1 cellular context compared by ENCODE assay signal in the genomic region with DNA sequence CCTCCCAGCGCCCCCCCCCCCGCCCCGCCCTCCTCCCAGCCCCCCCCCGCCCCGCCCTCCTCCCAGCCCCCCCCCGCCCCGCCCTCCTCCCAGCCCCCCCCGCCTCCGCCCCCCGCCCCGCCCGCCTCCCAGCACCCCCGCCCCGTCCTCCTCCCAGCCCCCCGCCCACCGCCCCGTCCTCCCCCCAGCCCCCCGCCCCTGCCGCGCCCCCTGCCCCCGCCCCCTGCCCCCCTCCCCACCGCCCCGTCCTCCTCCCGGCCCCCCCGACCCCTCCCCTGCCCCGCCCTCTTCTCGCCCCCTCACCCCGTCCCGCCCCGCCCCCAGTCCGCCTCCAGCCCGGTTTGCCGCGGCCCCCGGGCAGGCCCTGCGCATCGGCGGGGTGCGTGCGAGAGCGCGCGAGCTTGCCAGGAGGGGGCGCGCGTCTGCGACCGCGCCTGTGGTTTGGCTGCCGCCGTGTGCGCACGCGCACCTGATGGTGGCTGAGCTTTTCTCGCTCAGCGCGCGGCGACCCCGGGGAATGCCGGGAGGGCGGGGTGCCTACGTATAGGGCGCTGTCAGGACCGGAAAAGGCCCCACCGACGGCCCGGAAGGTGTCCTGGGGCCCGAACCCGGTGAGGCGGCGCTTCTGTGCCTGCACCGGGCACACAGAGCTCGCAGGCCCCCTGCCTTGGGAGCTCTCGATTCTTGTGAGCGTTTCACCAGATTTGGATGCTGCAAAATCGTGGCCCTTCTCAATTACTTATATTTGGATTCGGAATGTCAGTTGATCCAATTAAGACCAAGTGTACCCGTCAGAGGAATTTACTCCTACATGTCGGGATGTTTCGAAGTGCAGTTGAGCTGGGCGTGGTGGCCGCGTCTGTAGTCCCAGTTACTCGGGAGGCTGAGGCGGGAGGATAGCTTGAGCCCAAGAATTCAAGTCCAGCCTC.
TF ChIP-seq lines count a peak whose summit lies in the region.

No MANE protein-coding gene starts in this region.

TF ChIP-seq in HepG2, 621 proteins besides CTCF, POLR2A, EP300 and RAD21 (continued from another document and continues in another):
- TF ChIP-seq, protein P1, sequence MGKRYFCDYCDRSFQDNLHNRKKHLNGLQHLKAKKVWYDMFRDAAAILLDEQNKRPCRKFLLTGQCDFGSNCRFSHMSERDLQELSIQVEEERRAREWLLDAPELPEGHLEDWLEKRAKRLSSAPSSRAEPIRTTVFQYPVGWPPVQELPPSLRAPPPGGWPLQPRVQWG (CRISPR knock-in tag; IDR thresholded peaks at IDR 0.05; ENCODE audit: borderline replicate concordance, low read depth): no peak
- TF ChIP-seq MTF1 (CRISPR knock-in tag; IDR thresholded peaks at IDR 0.05): no peak
- TF ChIP-seq ZNF83 (CRISPR knock-in tag; IDR thresholded peaks at IDR 0.05; ENCODE audit: borderline replicate concordance): no peak
- TF ChIP-seq ZNF549 (CRISPR knock-in tag; IDR thresholded peaks at IDR 0.05): peak; percentile 71; the same call in 1 of the 2 replicates
- TF ChIP-seq FIP1L1 (IDR thresholded peaks at IDR 0.05; ENCODE audit: borderline replicate concordance, insufficient read depth, low read depth, low read length): no peak
- TF ChIP-seq ZSCAN25 (CRISPR knock-in tag; IDR thresholded peaks at IDR 0.05): peak; percentile 68; the same call in 1 of the 2 replicates
- TF ChIP-seq ZNF569 (CRISPR knock-in tag; IDR thresholded peaks at IDR 0.05; ENCODE audit: borderline replicate concordance): no peak
- TF ChIP-seq ZMYM2 (CRISPR knock-in tag; IDR thresholded peaks at IDR 0.05): no peak
- TF ChIP-seq CBX1 (IDR thresholded peaks at IDR 0.05; ENCODE audit: low read depth): peak; percentile 87
- TF ChIP-seq MEF2D (CRISPR knock-in tag; IDR thresholded peaks at IDR 0.05): peak; percentile 77; the same call in 1 of the 2 replicates
- no peak; the same call in 1 of the 2 replicates for TF ChIP-seq MIER3 (CRISPR knock-in tag; IDR thresholded peaks at IDR 0.05; ENCODE audit: borderline replicate concordance)
- no peak for TF ChIP-seq ZNF234 (CRISPR knock-in tag; conservative IDR thresholded peaks at IDR 0.05)
- TF ChIP-seq SP2 (CRISPR knock-in tag; IDR thresholded peaks at IDR 0.05): peak; percentile 61
- no peak for TF ChIP-seq ZNF784 (CRISPR knock-in tag; IDR thresholded peaks at IDR 0.05; ENCODE audit: borderline replicate concordance)
- TF ChIP-seq ZNF724P (CRISPR knock-in tag; IDR thresholded peaks at IDR 0.05; ENCODE audit: borderline replicate concordance): no peak
- no peak for TF ChIP-seq LCORL (IDR thresholded peaks at IDR 0.05)
- peak; percentile 31; the same call in 1 of the 2 replicates for TF ChIP-seq LCORL (CRISPR knock-in tag; IDR thresholded peaks at IDR 0.05)
- TF ChIP-seq, protein P2, sequence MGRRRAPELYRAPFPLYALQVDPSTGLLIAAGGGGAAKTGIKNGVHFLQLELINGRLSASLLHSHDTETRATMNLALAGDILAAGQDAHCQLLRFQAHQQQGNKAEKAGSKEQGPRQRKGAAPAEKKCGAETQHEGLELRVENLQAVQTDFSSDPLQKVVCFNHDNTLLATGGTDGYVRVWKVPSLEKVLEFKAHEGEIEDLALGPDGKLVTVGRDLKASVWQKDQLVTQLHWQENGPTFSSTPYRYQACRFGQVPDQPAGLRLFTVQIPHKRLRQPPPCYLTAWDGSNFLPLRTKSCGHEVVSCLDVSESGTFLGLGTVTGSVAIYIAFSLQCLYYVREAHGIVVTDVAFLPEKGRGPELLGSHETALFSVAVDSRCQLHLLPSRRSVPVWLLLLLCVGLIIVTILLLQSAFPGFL (CRISPR knock-in tag; IDR thresholded peaks at IDR 0.05): no peak
- no peak for TF ChIP-seq TCF7L2 (IDR thresholded peaks at IDR 0.05; ENCODE audit: low read depth, low read length)
- TF ChIP-seq ELF4 (CRISPR knock-in tag; IDR thresholded peaks at IDR 0.05; ENCODE audit: borderline replicate concordance): no peak
- no peak for TF ChIP-seq TCF7 (IDR thresholded peaks at IDR 0.05; ENCODE audit: low read depth)
- no peak for TF ChIP-seq HINFP (CRISPR knock-in tag; IDR thresholded peaks at IDR 0.05; ENCODE audit: low read depth)
- peak; percentile 81 for TF ChIP-seq IKZF5 (CRISPR knock-in tag; IDR thresholded peaks at IDR 0.05)
- TF ChIP-seq, protein P3, sequence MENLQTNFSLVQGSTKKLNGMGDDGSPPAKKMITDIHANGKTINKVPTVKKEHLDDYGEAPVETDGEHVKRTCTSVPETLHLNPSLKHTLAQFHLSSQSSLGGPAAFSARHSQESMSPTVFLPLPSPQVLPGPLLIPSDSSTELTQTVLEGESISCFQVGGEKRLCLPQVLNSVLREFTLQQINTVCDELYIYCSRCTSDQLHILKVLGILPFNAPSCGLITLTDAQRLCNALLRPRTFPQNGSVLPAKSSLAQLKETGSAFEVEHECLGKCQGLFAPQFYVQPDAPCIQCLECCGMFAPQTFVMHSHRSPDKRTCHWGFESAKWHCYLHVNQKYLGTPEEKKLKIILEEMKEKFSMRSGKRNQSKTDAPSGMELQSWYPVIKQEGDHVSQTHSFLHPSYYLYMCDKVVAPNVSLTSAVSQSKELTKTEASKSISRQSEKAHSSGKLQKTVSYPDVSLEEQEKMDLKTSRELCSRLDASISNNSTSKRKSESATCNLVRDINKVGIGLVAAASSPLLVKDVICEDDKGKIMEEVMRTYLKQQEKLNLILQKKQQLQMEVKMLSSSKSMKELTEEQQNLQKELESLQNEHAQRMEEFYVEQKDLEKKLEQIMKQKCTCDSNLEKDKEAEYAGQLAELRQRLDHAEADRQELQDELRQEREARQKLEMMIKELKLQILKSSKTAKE (CRISPR knock-in tag; IDR thresholded peaks at IDR 0.05; ENCODE audit: borderline replicate concordance): no peak
- no peak; the same call in 1 of the 2 replicates for TF ChIP-seq SIN3A (IDR thresholded peaks at IDR 0.05; ENCODE audit: borderline replicate concordance, low read depth, low read length)
- peak; percentile 56 for TF ChIP-seq RARA (CRISPR knock-in tag; IDR thresholded peaks at IDR 0.05)
- no peak for TF ChIP-seq ZNF660 (CRISPR knock-in tag; IDR thresholded peaks at IDR 0.05; ENCODE audit: borderline replicate concordance, low read depth)
- peak; percentile 95 for TF ChIP-seq POLR2G (IDR thresholded peaks at IDR 0.05; ENCODE audit: low read depth, low read length)
- TF ChIP-seq, protein P4, sequence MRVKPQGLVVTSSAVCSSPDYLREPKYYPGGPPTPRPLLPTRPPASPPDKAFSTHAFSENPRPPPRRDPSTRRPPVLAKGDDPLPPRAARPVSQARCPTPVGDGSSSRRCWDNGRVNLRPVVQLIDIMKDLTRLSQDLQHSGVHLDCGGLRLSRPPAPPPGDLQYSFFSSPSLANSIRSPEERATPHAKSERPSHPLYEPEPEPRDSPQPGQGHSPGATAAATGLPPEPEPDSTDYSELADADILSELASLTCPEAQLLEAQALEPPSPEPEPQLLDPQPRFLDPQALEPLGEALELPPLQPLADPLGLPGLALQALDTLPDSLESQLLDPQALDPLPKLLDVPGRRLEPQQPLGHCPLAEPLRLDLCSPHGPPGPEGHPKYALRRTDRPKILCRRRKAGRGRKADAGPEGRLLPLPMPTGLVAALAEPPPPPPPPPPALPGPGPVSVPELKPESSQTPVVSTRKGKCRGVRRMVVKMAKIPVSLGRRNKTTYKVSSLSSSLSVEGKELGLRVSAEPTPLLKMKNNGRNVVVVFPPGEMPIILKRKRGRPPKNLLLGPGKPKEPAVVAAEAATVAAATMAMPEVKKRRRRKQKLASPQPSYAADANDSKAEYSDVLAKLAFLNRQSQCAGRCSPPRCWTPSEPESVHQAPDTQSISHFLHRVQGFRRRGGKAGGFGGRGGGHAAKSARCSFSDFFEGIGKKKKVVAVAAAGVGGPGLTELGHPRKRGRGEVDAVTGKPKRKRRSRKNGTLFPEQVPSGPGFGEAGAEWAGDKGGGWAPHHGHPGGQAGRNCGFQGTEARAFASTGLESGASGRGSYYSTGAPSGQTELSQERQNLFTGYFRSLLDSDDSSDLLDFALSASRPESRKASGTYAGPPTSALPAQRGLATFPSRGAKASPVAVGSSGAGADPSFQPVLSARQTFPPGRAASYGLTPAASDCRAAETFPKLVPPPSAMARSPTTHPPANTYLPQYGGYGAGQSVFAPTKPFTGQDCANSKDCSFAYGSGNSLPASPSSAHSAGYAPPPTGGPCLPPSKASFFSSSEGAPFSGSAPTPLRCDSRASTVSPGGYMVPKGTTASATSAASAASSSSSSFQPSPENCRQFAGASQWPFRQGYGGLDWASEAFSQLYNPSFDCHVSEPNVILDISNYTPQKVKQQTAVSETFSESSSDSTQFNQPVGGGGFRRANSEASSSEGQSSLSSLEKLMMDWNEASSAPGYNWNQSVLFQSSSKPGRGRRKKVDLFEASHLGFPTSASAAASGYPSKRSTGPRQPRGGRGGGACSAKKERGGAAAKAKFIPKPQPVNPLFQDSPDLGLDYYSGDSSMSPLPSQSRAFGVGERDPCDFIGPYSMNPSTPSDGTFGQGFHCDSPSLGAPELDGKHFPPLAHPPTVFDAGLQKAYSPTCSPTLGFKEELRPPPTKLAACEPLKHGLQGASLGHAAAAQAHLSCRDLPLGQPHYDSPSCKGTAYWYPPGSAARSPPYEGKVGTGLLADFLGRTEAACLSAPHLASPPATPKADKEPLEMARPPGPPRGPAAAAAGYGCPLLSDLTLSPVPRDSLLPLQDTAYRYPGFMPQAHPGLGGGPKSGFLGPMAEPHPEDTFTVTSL (CRISPR knock-in tag; IDR thresholded peaks at IDR 0.05; ENCODE audit: borderline replicate concordance): no peak; the same call in 1 of the 2 replicates
- TF ChIP-seq KDM2A (CRISPR knock-in tag; IDR thresholded peaks at IDR 0.05; ENCODE audit: borderline replicate concordance, low read depth): peak; percentile 83
- TF ChIP-seq SNRNP70 (IDR thresholded peaks at IDR 0.05; ENCODE audit: low read depth, low read length): no peak
- TF ChIP-seq RFX3 (CRISPR knock-in tag; IDR thresholded peaks at IDR 0.05): no peak
- TF ChIP-seq ETV6 (CRISPR knock-in tag; conservative IDR thresholded peaks at IDR 0.05): peak; percentile 81
- no peak for TF ChIP-seq CEBPZ (IDR thresholded peaks at IDR 0.05; ENCODE audit: low read length)
- peak; percentile 95 for TF ChIP-seq ZBTB38 (CRISPR knock-in tag; IDR thresholded peaks at IDR 0.05)
- no peak for TF ChIP-seq KLF13 (CRISPR knock-in tag; IDR thresholded peaks at IDR 0.05)
- peak; percentile 85 for TF ChIP-seq ZFY (CRISPR knock-in tag; IDR thresholded peaks at IDR 0.05)
- TF ChIP-seq PRDM4 (CRISPR knock-in tag; IDR thresholded peaks at IDR 0.05; ENCODE audit: borderline replicate concordance): no peak
- no peak for TF ChIP-seq MBNL3 (CRISPR knock-in tag; conservative IDR thresholded peaks at IDR 0.05)
